9 cellular contexts compared by ENCODE assay signal in the genomic region with DNA sequence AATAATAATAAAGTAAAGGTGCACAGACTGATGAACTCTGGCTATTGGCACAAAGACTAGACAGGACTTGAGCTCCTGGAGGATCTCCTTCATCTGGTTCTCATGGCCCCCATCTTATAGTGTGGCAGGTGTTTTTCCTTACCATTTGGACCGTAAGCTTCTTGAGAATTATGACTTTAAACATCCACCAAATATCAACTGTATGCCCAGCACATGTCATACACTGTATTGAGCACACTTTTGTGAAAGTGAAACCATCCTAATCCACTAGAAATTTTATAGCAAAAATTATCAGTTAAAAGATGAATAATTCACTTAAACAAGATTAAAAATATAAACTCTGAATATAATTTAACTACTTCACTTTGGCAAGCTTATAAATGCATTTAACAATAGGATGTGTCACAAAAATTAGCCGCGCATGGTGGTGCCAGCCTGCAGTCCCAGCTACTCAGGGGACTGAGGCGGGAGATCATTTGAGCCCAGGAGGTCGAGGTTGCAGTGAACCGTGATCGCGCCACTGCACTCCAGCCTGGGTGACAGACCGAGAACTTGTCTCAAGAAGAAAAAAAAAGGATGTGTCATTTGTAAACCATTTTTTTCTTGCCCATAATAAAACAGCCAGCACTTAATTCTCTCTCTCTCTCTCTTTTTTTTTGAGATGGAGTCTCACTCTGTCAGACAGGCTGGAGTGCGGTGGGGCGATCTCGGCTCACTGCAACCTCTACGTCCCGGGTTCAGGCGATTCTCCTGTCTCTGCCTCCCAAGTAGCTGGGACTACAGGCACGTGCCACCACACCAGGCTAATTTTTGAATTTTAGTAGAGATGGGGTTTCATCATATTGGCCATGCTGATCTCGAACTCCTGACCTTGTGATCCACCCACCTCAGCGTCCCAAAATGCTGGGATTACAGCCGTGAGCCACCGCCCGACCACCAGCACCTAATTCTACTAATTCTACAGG. TPM values are rescaled to one million over a fixed set of nuclear protein-coding genes. Genes with fewer than 3 reads are reported as not detected.
DNase-seq lines count a peak whose midpoint lies in the region; ATAC-seq and TF ChIP-seq lines count a peak whose summit lies in the region.
"Had no signal": no experiment of that assay in that cellular context is flagged by ENCODE, and none has a peak within 500 bp of the region (broad histone marks: within the 10 kb centered on the region; RNA-seq: fewer than 3 reads in every experiment).

No MANE protein-coding gene starts in this region.

- no peaks in the 10 kb centered on the region for H3K36me3 ChIP-seq in HEK293 (ENCODE audit: control insufficient read depth in 2 of 2, insufficient read depth in 1 of 2, low read length in 2 of 2)
- H3K36me3 ChIP-seq in WERI-Rb-1 = no peaks in the 10 kb centered on the region
- H3K36me3 ChIP-seq in esophagus muscularis mucosa = no peaks in the 10 kb centered on the region
- H3K36me3 ChIP-seq: upper lobe of left lung had no signal

- no peaks in the 10 kb centered on the region for H3K36me3 Mint-ChIP-seq in natural killer cell

- POLR2A ChIA-PET in HEK293 (lab: Yijun Ruan, JAX) = interaction anchor here (1.1 kb wide), 1 partner anchor 10 kb away, joined by 5 read pairs; no protein-coding TSS in a partner anchor

- H3K27ac ChIP-seq in HEK293 (ENCODE audit: extremely low read depth, low read depth, low read length) (no peak overlapping the region), WERI-Rb-1 (no peak overlapping the region), esophagus muscularis mucosa (replicated peaks in 1 of 4) (no peak overlapping the region)
- H3K27ac ChIP-seq: upper lobe of left lung had no signal

- H3K9me3 Mint-ChIP-seq in natural killer cell = no peaks in the 10 kb centered on the region

- H3K4me3 Mint-ChIP-seq in natural killer cell = peak overlapping the region; percentile 63

- H3K4me1 ChIP-seq in HEK293 (ENCODE audit: control insufficient read depth, insufficient read depth, low read length) (peaks cover 15% of the 10 kb centered on the region; the same call in 1 of the 2 replicates), esophagus muscularis mucosa (peaks cover 10 to 40% (median 30%) of the 10 kb centered on the region in 4 donors)

- TF ChIP-seq POLR2A in esophagus muscularis mucosa (IDR thresholded peaks at IDR 0.05; ENCODE audit: low read depth) = no peak

- H3K4me3 ChIP-seq in HEK293 (ENCODE audit: low read depth, low read length) = no peak overlapping the region
- H3K4me3 ChIP-seq in WERI-Rb-1 (ENCODE audit: low read depth, low read length) = no peak overlapping the region
- H3K4me3 ChIP-seq in esophagus muscularis mucosa = no peak overlapping the region
- H3K4me3 ChIP-seq: upper lobe of left lung had no signal

- H3K9me3 ChIP-seq in HEK293 (ENCODE audit: control insufficient read depth, insufficient read depth, low read depth, low read length) (no peaks in the 10 kb centered on the region), WERI-Rb-1 (ENCODE audit: severe bottlenecking) (no peaks in the 10 kb centered on the region), esophagus muscularis mucosa (no peaks in the 10 kb centered on the region)
- H3K9me3 ChIP-seq: upper lobe of left lung had no signal

- H3K4me1 Mint-ChIP-seq in natural killer cell = peaks cover 41 to 43% of the 10 kb centered on the region in 2 donors

- H3K27me3 ChIP-seq in WERI-Rb-1 (ENCODE audit: insufficient read depth, low read depth, severe bottlenecking) = no peaks in the 10 kb centered on the region
- H3K27me3 ChIP-seq in esophagus muscularis mucosa = no peaks in the 10 kb centered on the region
- H3K27me3 ChIP-seq: upper lobe of left lung had no signal

- H3K27ac Mint-ChIP-seq in natural killer cell = peak overlapping the region; percentile 82 to 83

- TF ChIP-seq CTCF in HEK293 (tag by site-specific recombination; IDR thresholded peaks at IDR 0.05) (no peak), natural killer cell (IDR thresholded peaks at IDR 0.05) (no peak), WERI-Rb-1 (IDR thresholded peaks at IDR 0.05; ENCODE audit: low read depth, low read length) (no peak), esophagus muscularis mucosa (IDR thresholded peaks at IDR 0.05) (no peak)

- CTCF ChIA-PET in HEK293 (lab: Yijun Ruan, JAX) = interaction anchor here (0.6 to 0.7 kb wide), 2 partner anchors 105 to 191 kb away, joined by 4 read pairs; no protein-coding TSS in a partner anchor

- WGBS in esophagus muscularis mucosa = 98% methylated on average over 21 of the region's 21 CpGs

- intact Hi-C loops in natural killer cell (cut with micrococcal nuclease) (no loop called here), esophagus muscularis mucosa (cut with DNase I) (loop anchor here (5.0 kb wide), 1 partner anchor 69 kb away; no protein-coding TSS in a partner anchor)

- TF ChIP-seq EP300 in esophagus muscularis mucosa (IDR thresholded peaks at IDR 0.05) = no peak

- DNase-seq in NK-92 (lab: John Stamatoyannopoulos, UW; ENCODE audit: unreplicated experiment) = peak; percentile 2
- peak; percentile 38 for DNase-seq in natural killer cell
- DNase-seq in amniotic stem cell (lab: John Stamatoyannopoulos, UW) = no peak
- no peak for DNase-seq in WERI-Rb-1
- DNase-seq in esophagus muscularis mucosa (ENCODE audit: extremely low spot score) = no peak
- no peak for DNase-seq in NOMO-1 (lab: John Stamatoyannopoulos, UW; ENCODE audit: unreplicated experiment in 2 of 2)

- peak; percentile 49 for ATAC-seq in GM18858 (IDR thresholded peaks at IDR 0.05; ENCODE audit: unreplicated experiment)
- peak; percentile 78 to 88 (median 81) for ATAC-seq in natural killer cell

- no peaks in the 10 kb centered on the region for H3K27me3 Mint-ChIP-seq in natural killer cell (ENCODE audit: low read depth in 2 of 2)

TF ChIP-seq in HEK293, 187 proteins besides CTCF, POLR2A, EP300 and RAD21:
- TF ChIP-seq ZNF596 (tag by site-specific recombination; IDR thresholded peaks at IDR 0.05) = 0 out of 2 replicates have a peak, but pooled peaks have one; percentile 24
- TF ChIP-seq ZNF23 (tag by site-specific recombination; IDR thresholded peaks at IDR 0.05; ENCODE audit: borderline replicate concordance) = no peak
- TF ChIP-seq BCL11B (tag by site-specific recombination; IDR thresholded peaks at IDR 0.05; ENCODE audit: low read depth) = no peak
- TF ChIP-seq ZNF202 (tag by site-specific recombination; IDR thresholded peaks at IDR 0.05; ENCODE audit: borderline replicate concordance) = 0 out of 2 replicates have a peak, but pooled peaks have one; percentile 11

RNA-seq across cellular contexts. Expression of gene HIVEP2, which starts 9.1 kb away (rescaled TPM):
- 10 to 100 TPM; 14.6 to 21.6 (median 18.7) TPM for total RNA-seq in natural killer cell
- total RNA-seq in esophagus muscularis mucosa = 10 to 100 TPM; 20.3 to 29.3 (median 22.1) TPM

Comparison
In these comparisons a context has a peak if more than half of its experiments do, and no peak if none do; other contexts are left out.
1. DNase-seq: peak in NK-92 (single experiment) and natural killer cell (single experiment); none in amniotic stem cell (single experiment), WERI-Rb-1 (single experiment), esophagus muscularis mucosa (single experiment) and NOMO-1 (0 of 2).